Comparison of ENCODE assay signal across 12 cellular contexts in genomic region chr19:36113425-36113824, GRCh38. TPM values are rescaled to one million over a fixed set of nuclear protein-coding genes. Genes with fewer than 3 reads are reported as not detected.
DNase-seq lines count a peak whose midpoint lies in the region; ATAC-seq and TF ChIP-seq lines count a peak whose summit lies in the region.
"Had no signal": no experiment of that assay in that cellular context is flagged by ENCODE, and none has a peak within 500 bp of the region (broad histone marks: within the 10 kb centered on the region; RNA-seq: fewer than 3 reads in every experiment).

No MANE protein-coding gene starts in this region.

- H3K9me3 Mint-ChIP-seq in activated naive CD8-positive, alpha-beta T cell treated with anti-CD3 and anti-CD28 coated beads, Interleukin-2, amount 10 ng/mL, durations not matched to agents 7 days and 5 days: no peaks in the 10 kb centered on the region
- no peaks in the 10 kb centered on the region for H3K9me3 Mint-ChIP-seq in type B pancreatic cell

- TF ChIP-seq POLR2A in heart left ventricle (IDR thresholded peaks at IDR 0.05): no peak

- H3K27ac ChIP-seq in heart left ventricle: peak overlapping the region in 1 of 12 donors; percentile 93

- H3K4me3 ChIP-seq in heart left ventricle: peak overlapping the region in 9 of 12 donors; percentile 73 to 98 (median 90)
- H3K4me3 ChIP-seq in kidney epithelial cell (ENCODE audit: low read depth, low read length): peak overlapping the region; percentile 71

- peak overlapping the region; percentile 52 for H3K27ac Mint-ChIP-seq in activated naive CD8-positive, alpha-beta T cell treated with anti-CD3 and anti-CD28 coated beads, Interleukin-2, amount 10 ng/mL, durations not matched to agents 7 days and 5 days
- H3K27ac Mint-ChIP-seq in type B pancreatic cell: peak overlapping the region; percentile 97

- no peaks in the 10 kb centered on the region for H3K9me3 ChIP-seq in heart left ventricle

- intact Hi-C loops in heart left ventricle (cut with DNase I): loop anchor here in 5 of 10 donors (5.0 to 10.0 kb wide), 4 partner anchors 56 to 121 kb away; partner anchors contain the start of gene SDHAF1 (in 3 of the 5)
- intact Hi-C loops in Right ventricle myocardium inferior (cut with DNase I): loop anchor here (10.0 kb wide), 1 partner anchor 369 kb away; the partner anchor contains the start of genes IGFLR1, LIN37, PSENEN and U2AF1L4

- H3K27me3 ChIP-seq in heart left ventricle (no peaks in the 10 kb centered on the region), kidney epithelial cell (ENCODE audit: control insufficient read depth, insufficient read depth, low read length) (no peaks in the 10 kb centered on the region)

- peak overlapping the region; percentile 98 for H3K4me3 Mint-ChIP-seq in activated naive CD8-positive, alpha-beta T cell treated with anti-CD3 and anti-CD28 coated beads, Interleukin-2, amount 10 ng/mL, durations not matched to agents 7 days and 5 days
- H3K4me3 Mint-ChIP-seq in type B pancreatic cell: peak overlapping the region; percentile 95

- H3K36me3 ChIP-seq in heart left ventricle (peaks cover 0 to 49% (median 42%) of the 10 kb centered on the region in 9 donors), kidney epithelial cell (ENCODE audit: control insufficient read depth, insufficient read depth, low read length) (no peaks in the 10 kb centered on the region)

- H3K4me1 Mint-ChIP-seq in activated naive CD8-positive, alpha-beta T cell treated with anti-CD3 and anti-CD28 coated beads, Interleukin-2, amount 10 ng/mL, durations not matched to agents 7 days and 5 days: peaks cover 28% of the 10 kb centered on the region
- peaks cover 21% of the 10 kb centered on the region for H3K4me1 Mint-ChIP-seq in type B pancreatic cell (ENCODE audit: unreplicated experiment)

- DNase-seq in heart left ventricle: no peak
- no peak for DNase-seq in Right ventricle myocardium inferior (ENCODE audit: missing footprints)
- DNase-seq in activated naive CD8-positive, alpha-beta T cell treated with anti-CD3 and anti-CD28 coated beads, Interleukin-2, amount 10 ng/mL, durations not matched to agents 7 days and 5 days: no peak
- DNase-seq in kidney epithelial cell (ENCODE audit: low read depth): no peak
- DNase-seq in type B pancreatic cell (ENCODE audit: extremely low spot score, unreplicated experiment): no peak
- DNase-seq in NCI-H446 treated with DMSO at 0.1 percent for 48 hours (lab: John Stamatoyannopoulos, UW): no peak
- no peak for DNase-seq in iPS-NIHi7 (ENCODE audit: extremely low spot score)
- DNase-seq: amniotic stem cell, GOT3, NCI-H345 had no signal

- peaks cover 3 to 32% (median 19%) of the 10 kb centered on the region in 12 donors for H3K4me1 ChIP-seq in heart left ventricle

- TF ChIP-seq CTCF in heart left ventricle (IDR thresholded peaks at IDR 0.05) (no peak), kidney epithelial cell (IDR thresholded peaks at IDR 0.05; ENCODE audit: insufficient read depth, low read length, poor library complexity, severe bottlenecking) (no peak), type B pancreatic cell (conservative IDR thresholded peaks at IDR 0.05) (no peak)

- peaks cover 22% of the 10 kb centered on the region for H3K36me3 Mint-ChIP-seq in activated naive CD8-positive, alpha-beta T cell treated with anti-CD3 and anti-CD28 coated beads, Interleukin-2, amount 10 ng/mL, durations not matched to agents 7 days and 5 days
- H3K36me3 Mint-ChIP-seq in type B pancreatic cell: peaks cover 13% of the 10 kb centered on the region

- no peak for ATAC-seq in heart left ventricle
- ATAC-seq in Right ventricle myocardium inferior: no peak
- no peak for ATAC-seq in activated naive CD8-positive, alpha-beta T cell treated with anti-CD3 and anti-CD28 coated beads, Interleukin-2, amount 10 ng/mL, durations not matched to agents 7 days and 5 days (ENCODE audit: low read depth)
- no peak for ATAC-seq in GM21825 (IDR thresholded peaks at IDR 0.05; ENCODE audit: unreplicated experiment)

- no peaks in the 10 kb centered on the region for H3K27me3 Mint-ChIP-seq in activated naive CD8-positive, alpha-beta T cell treated with anti-CD3 and anti-CD28 coated beads, Interleukin-2, amount 10 ng/mL, durations not matched to agents 7 days and 5 days
- H3K27me3 Mint-ChIP-seq in type B pancreatic cell: peaks cover 3% of the 10 kb centered on the region

- POLR2A ChIA-PET in activated naive CD8-positive, alpha-beta T cell treated with anti-CD3 and anti-CD28 coated beads, Interleukin-2, amount 10 ng/mL, durations not matched to agents 7 days and 5 days (lab: Charles Lee): interaction anchor here (2.1 kb wide), 1 partner anchor 60 kb away, joined by 11 read pairs; the partner anchor contains the start of genes THAP8 and WDR62

- WGBS in heart left ventricle, 4 donors: 93 to 94% (median 93%) methylated on average over 26 to 34 of the region's 34 CpGs

RNA-seq across cellular contexts. Expression of gene POLR2I, which starts 1.2 kb away (rescaled TPM):
- 100 to 1,000 TPM in 5 of 9 donors, 10 to 100 TPM in 4; 80.4 to 153 (median 107) TPM for total RNA-seq in heart left ventricle
- polyA plus RNA-seq in heart left ventricle: 100 to 1,000 TPM in 1 of 2 donors, 10 to 100 TPM in 1; 93.1 to 180 TPM
- 145 TPM for total RNA-seq in Right ventricle myocardium inferior
- 10 to 100 TPM; 46.1 to 49.8 TPM for total RNA-seq in activated naive CD8-positive, alpha-beta T cell treated with anti-CD3 and anti-CD28 coated beads, Interleukin-2, amount 10 ng/mL, durations not matched to agents 7 days and 5 days
- 58.5 and 82.6 TPM in 2 replicates for total RNA-seq in kidney epithelial cell
- 74.7 and 81.7 TPM in 2 replicates for total RNA-seq in type B pancreatic cell (ENCODE audit: low replicate concordance)

RNA-seq across cellular contexts. Expression of gene TBCB, which starts 1.8 kb away (rescaled TPM):
- total RNA-seq in heart left ventricle: 100 to 1,000 TPM in 6 of 9 donors, 10 to 100 TPM in 3; 89.8 to 146 (median 111) TPM
- 100 to 1,000 TPM; 109 to 171 TPM for polyA plus RNA-seq in heart left ventricle
- total RNA-seq in Right ventricle myocardium inferior: 114 TPM
- 100 to 1,000 TPM; 150 to 152 TPM for total RNA-seq in activated naive CD8-positive, alpha-beta T cell treated with anti-CD3 and anti-CD28 coated beads, Interleukin-2, amount 10 ng/mL, durations not matched to agents 7 days and 5 days
- 337 and 371 TPM in 2 replicates for total RNA-seq in kidney epithelial cell
- total RNA-seq in type B pancreatic cell (ENCODE audit: low replicate concordance): 106 and 148 TPM in 2 replicates

RNA-seq across cellular contexts. Expression of gene OVOL3, which starts 2.5 kb away (rescaled TPM):
- total RNA-seq in heart left ventricle (not detected), Right ventricle myocardium inferior (not detected), kidney epithelial cell (not detected in 2 replicates), type B pancreatic cell (ENCODE audit: low replicate concordance) (not detected in 2 replicates)
- polyA plus RNA-seq in heart left ventricle: not detected
- not detected for total RNA-seq in activated naive CD8-positive, alpha-beta T cell treated with anti-CD3 and anti-CD28 coated beads, Interleukin-2, amount 10 ng/mL, durations not matched to agents 7 days and 5 days
- total RNA-seq: omental fat pad had no signal

RNA-seq across cellular contexts. Expression of gene CAPNS1, which starts 26.4 kb away (rescaled TPM):
- total RNA-seq in heart left ventricle (1,000 to 10,000 TPM in 1 of 9 donors, 100 to 1,000 TPM in 8; 272 to 1,054 (median 860) TPM), Right ventricle myocardium inferior (854 TPM), kidney epithelial cell (262 and 352 TPM in 2 replicates), type B pancreatic cell (ENCODE audit: low replicate concordance) (426 and 510 TPM in 2 replicates)
- 1,000 to 10,000 TPM in 1 of 2 donors, 100 to 1,000 TPM in 1; 956 to 1,083 TPM for polyA plus RNA-seq in heart left ventricle
- total RNA-seq in activated naive CD8-positive, alpha-beta T cell treated with anti-CD3 and anti-CD28 coated beads, Interleukin-2, amount 10 ng/mL, durations not matched to agents 7 days and 5 days: 100 to 1,000 TPM; 400 to 405 TPM

RNA-seq across cellular contexts. Expression of gene COX7A1, which starts 38.8 kb away (rescaled TPM):
- total RNA-seq in heart left ventricle: 1,000 to 10,000 TPM in 7 of 9 donors, 100 to 1,000 TPM in 2; 414 to 2,982 (median 2,187) TPM
- 1,000 to 10,000 TPM in 1 of 2 donors, 100 to 1,000 TPM in 1; 470 to 2,188 TPM for polyA plus RNA-seq in heart left ventricle
- total RNA-seq in Right ventricle myocardium inferior: 3,337 TPM
- not detected for total RNA-seq in activated naive CD8-positive, alpha-beta T cell treated with anti-CD3 and anti-CD28 coated beads, Interleukin-2, amount 10 ng/mL, durations not matched to agents 7 days and 5 days
- 1.0 and 1.4 TPM in 2 replicates for total RNA-seq in kidney epithelial cell
- not detected in 2 replicates for total RNA-seq in type B pancreatic cell (ENCODE audit: low replicate concordance)
